21 cellular contexts compared by ENCODE assay signal in the genomic region with DNA sequence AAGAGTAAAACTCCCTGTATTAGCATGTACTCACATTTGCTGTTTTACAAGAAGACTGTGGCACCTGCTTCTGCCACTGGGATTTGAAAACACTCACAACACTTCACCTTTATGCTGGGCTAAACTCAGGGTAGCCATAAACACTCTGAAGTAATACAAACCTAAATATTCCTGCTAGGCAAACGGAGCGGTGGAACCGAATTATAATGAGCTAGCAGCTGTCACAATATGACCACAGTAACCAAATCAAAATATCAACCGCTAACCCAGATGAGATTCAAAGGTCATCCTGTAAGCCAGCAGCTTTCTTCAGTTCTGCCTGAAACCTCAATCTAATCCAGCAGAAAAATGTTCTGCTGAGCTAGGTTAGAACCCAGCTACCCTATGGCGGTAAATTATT.
DNase-seq lines count a peak whose midpoint lies in the region; ATAC-seq, FAIRE-seq and TF ChIP-seq lines count a peak whose summit lies in the region.
"Had no signal": no experiment of that assay in that cellular context is flagged by ENCODE, and none has a peak within 500 bp of the region (broad histone marks: within the 10 kb centered on the region; RNA-seq: fewer than 3 reads in every experiment).

No MANE protein-coding gene starts in this region.

- H3K27me3 Mint-ChIP-seq in Calu3 (ENCODE audit: unreplicated experiment), result no peaks in the 10 kb centered on the region
- H3K27me3 Mint-ChIP-seq: naive B cell had no signal

- H3K27me3 ChIP-seq in psoas muscle (ENCODE audit: insufficient read depth in 3 of 3, low read length in 2 of 3), result no peaks in the 10 kb centered on the region
- H3K27me3 ChIP-seq: cardiac muscle cell, testis had no signal

- no peak for TF ChIP-seq CTCF in HEK293 (tag by site-specific recombination; IDR thresholded peaks at IDR 0.05)
- TF ChIP-seq CTCF in astrocyte of the cerebellum (IDR thresholded peaks at IDR 0.05; ENCODE audit: low read depth, low read length, missing control alignments), result no peak
- TF ChIP-seq CTCF in psoas muscle (IDR thresholded peaks at IDR 0.05), result no peak
- no peak for TF ChIP-seq CTCF in Calu3 (IDR thresholded peaks at IDR 0.05; ENCODE audit: unreplicated experiment)

- peak; percentile 95 to 96 for DNase-seq in NCI-H526 (lab: John Stamatoyannopoulos, UW)
- DNase-seq in astrocyte of the cerebellum (ENCODE audit: low read depth), result peak; percentile 16
- DNase-seq in psoas muscle, result no peak
- DNase-seq in NCI-H187 treated with DMSO at 0.1 percent for 48 hours (lab: John Stamatoyannopoulos, UW), result no peak
- DNase-seq in Calu3, result no peak
- no peak for DNase-seq in urothelium cell line (ENCODE audit: low spot score)
- DNase-seq: activated naive CD8-positive, alpha-beta T cell treated with anti-CD3 and anti-CD28 coated beads for 36 hours; EL; erythroblast; KBM-7; naive B cell; NCI-H226; small intestine; stimulated activated CD4-positive, alpha-beta T cell treated with anti-CD3 and anti-CD28 coated beads, Interleukin-4, amount 100 ng/mL, for 4 hours; T-helper 9 cell; testis had no signal

- H3K4me1 Mint-ChIP-seq in Calu3 (ENCODE audit: low read depth, unreplicated experiment), result no peaks in the 10 kb centered on the region

- 21 to 35% (median 23%) methylated on average over 5 of the region's 5 CpGs for WGBS in psoas muscle, 3 donors

- intact Hi-C loops in psoas muscle (cut with DNase I), result no loop called here
- intact Hi-C loops in Calu3 (cut with micrococcal nuclease; ENCODE audit: unreplicated experiment), result no loop called here

- H3K9me3 Mint-ChIP-seq in Calu3 (ENCODE audit: low read depth, unreplicated experiment), result no peaks in the 10 kb centered on the region
- H3K9me3 Mint-ChIP-seq: activated naive CD8-positive, alpha-beta T cell treated with anti-CD3 and anti-CD28 coated beads for 36 hours; activated T-helper 1 cell treated with anti-CD3 and anti-CD28 coated beads, Interleukin-12 subunit alpha, Interleukin-12 subunit beta, Interleukin-2, Interleukin-4 antibody, amounts not matched to agents 30 ng/mL and 10 ng/mL and 1 ng/mL, durations not matched to agents 14 hours and 24 hours and 36 hours; naive B cell had no signal

- H3K36me3 Mint-ChIP-seq in Calu3 (ENCODE audit: insufficient read depth, unreplicated experiment), result no peaks in the 10 kb centered on the region
- H3K36me3 Mint-ChIP-seq: activated naive CD8-positive, alpha-beta T cell treated with anti-CD3 and anti-CD28 coated beads for 36 hours; naive B cell had no signal

- POLR2A ChIA-PET in HEK293 (lab: Yijun Ruan, JAX), result no interaction called here

- H3K36me3 ChIP-seq in HEK293 (ENCODE audit: control insufficient read depth in 2 of 2, insufficient read depth in 1 of 2, low read length in 2 of 2) (no peaks in the 10 kb centered on the region), psoas muscle (ENCODE audit: insufficient read depth in 1 of 2, low read depth in 1 of 2) (peaks cover 0 to 13% of the 10 kb centered on the region in 2 donors)

- H3K4me3 ChIP-seq in HEK293 (ENCODE audit: low read depth, low read length) (no peak overlapping the region), astrocyte of the cerebellum (ENCODE audit: low read depth, low read length) (no peak overlapping the region), psoas muscle (peak overlapping the region; percentile 43)
- H3K4me3 ChIP-seq: cardiac muscle cell, testis had no signal

- in situ Hi-C loops in astrocyte of the cerebellum (cut with HindIII; ENCODE audit: low sequenced_read_pairs), result no loop called here

- H3K27ac ChIP-seq in HEK293 (ENCODE audit: extremely low read depth, low read depth, low read length), result no peak overlapping the region
- peak overlapping the region; percentile 64 for H3K27ac ChIP-seq in psoas muscle
- H3K27ac ChIP-seq: cardiac muscle cell had no signal

- no peak overlapping the region for H3K27ac Mint-ChIP-seq in Calu3 (ENCODE audit: unreplicated experiment)
- H3K27ac Mint-ChIP-seq: activated naive CD8-positive, alpha-beta T cell treated with anti-CD3 and anti-CD28 coated beads for 36 hours; activated T-helper 1 cell treated with anti-CD3 and anti-CD28 coated beads, Interleukin-12 subunit alpha, Interleukin-12 subunit beta, Interleukin-2, Interleukin-4 antibody, amounts not matched to agents 30 ng/mL and 10 ng/mL and 1 ng/mL, durations not matched to agents 14 hours and 24 hours and 36 hours had no signal

- BruUV-seq in Calu3 (replicated peaks; lab: Mats Ljungman, UMichigan), result no TSS peak

- CTCF ChIA-PET in HEK293 (lab: Yijun Ruan, JAX) (interaction anchor here (0.8 to 1.1 kb wide), 2 partner anchors 41 to 71 kb away, joined by 3 to 5 read pairs; no protein-coding TSS in a partner anchor), Calu3 (lab: Charles Lee) (interaction anchor here (0.6 kb wide), 1 partner anchor 134 kb away, joined by 5 read pairs; no protein-coding TSS in a partner anchor)

- H3K4me1 ChIP-seq in HEK293 (ENCODE audit: control insufficient read depth, insufficient read depth, low read length) (peaks cover 9% of the 10 kb centered on the region), psoas muscle (peaks cover 39% of the 10 kb centered on the region)

- peak in 3 of 4 donors; percentile 34 to 72 (median 42) for ATAC-seq in psoas muscle
- no peak for ATAC-seq in HG02852 (IDR thresholded peaks at IDR 0.05; ENCODE audit: unreplicated experiment)
- ATAC-seq: activated CD4-positive, CD25-positive, alpha-beta regulatory T cell treated with anti-CD3 and anti-CD28 coated beads, Interleukin-2, amount 50 U/mL, for 24 hours had no signal

- H3K9me3 ChIP-seq in HEK293 (ENCODE audit: control insufficient read depth, insufficient read depth, low read depth, low read length), result no peaks in the 10 kb centered on the region
- H3K9me3 ChIP-seq in psoas muscle, result no peaks in the 10 kb centered on the region
- H3K9me3 ChIP-seq: testis had no signal

- FAIRE-seq in urothelium cell line (lab: Jason Lieb, UNC), result no peak
- FAIRE-seq: small intestine had no signal

- no peak overlapping the region for H3K4me3 Mint-ChIP-seq in Calu3 (ENCODE audit: low read depth, unreplicated experiment)
- H3K4me3 Mint-ChIP-seq: activated naive CD8-positive, alpha-beta T cell treated with anti-CD3 and anti-CD28 coated beads for 36 hours; activated T-helper 1 cell treated with anti-CD3 and anti-CD28 coated beads, Interleukin-12 subunit alpha, Interleukin-12 subunit beta, Interleukin-2, Interleukin-4 antibody, amounts not matched to agents 30 ng/mL and 10 ng/mL and 1 ng/mL, durations not matched to agents 14 hours and 24 hours and 36 hours; naive B cell had no signal

TF ChIP-seq in HEK293, 187 proteins besides CTCF, POLR2A, EP300 and RAD21:
- TF ChIP-seq, protein P1, sequence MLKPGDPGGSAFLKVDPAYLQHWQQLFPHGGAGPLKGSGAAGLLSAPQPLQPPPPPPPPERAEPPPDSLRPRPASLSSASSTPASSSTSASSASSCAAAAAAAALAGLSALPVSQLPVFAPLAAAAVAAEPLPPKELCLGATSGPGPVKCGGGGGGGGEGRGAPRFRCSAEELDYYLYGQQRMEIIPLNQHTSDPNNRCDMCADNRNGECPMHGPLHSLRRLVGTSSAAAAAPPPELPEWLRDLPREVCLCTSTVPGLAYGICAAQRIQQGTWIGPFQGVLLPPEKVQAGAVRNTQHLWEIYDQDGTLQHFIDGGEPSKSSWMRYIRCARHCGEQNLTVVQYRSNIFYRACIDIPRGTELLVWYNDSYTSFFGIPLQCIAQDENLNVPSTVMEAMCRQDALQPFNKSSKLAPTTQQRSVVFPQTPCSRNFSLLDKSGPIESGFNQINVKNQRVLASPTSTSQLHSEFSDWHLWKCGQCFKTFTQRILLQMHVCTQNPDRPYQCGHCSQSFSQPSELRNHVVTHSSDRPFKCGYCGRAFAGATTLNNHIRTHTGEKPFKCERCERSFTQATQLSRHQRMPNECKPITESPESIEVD (tag by site-specific recombination; IDR thresholded peaks at IDR 0.05), result peak; percentile 61
- TF ChIP-seq SCRT2 (tag by site-specific recombination; IDR thresholded peaks at IDR 0.05), result no peak

Comparison
In these comparisons a context has a peak if more than half of its experiments do, and no peak if none do; other contexts are left out.
1. DNase-seq: peak in NCI-H526 (2 of 2) and astrocyte of the cerebellum (single experiment); none in psoas muscle (0 of 2), NCI-H187 treated with DMSO at 0.1 percent for 48 hours (single experiment), Calu3 (single experiment) and urothelium cell line (single experiment).